18 cellular contexts compared by ENCODE assay signal in the genomic region with DNA sequence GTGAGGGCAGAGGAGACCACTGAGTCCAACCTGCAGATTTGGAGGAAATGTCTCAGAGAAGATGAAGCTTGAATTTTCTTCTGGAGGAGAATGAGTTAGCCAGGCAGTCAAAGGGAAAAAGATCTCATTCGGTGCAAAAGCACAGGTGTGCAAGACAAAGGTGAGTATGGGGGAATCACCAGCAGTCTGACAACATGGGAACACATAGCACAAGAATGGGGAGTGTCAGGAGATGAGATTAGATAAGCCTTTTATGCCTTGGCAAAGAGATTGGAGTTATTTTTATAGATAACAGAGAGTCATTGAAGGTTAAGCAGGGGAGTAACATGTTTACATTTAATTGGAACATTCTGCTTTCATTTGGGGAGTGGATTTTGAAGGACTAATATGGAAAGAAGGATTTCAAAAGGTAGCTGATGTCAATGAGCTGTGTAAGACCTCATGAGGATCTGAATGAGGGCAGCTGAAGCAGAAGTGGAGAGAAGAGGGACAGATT.
"Had no signal": no experiment of that assay in that cellular context is flagged by ENCODE, and none has a peak within 500 bp of the region (broad histone marks: within the 10 kb centered on the region; RNA-seq: fewer than 3 reads in every experiment).

No MANE protein-coding gene starts in this region.

- H3K36me3 ChIP-seq: ovary, spleen, upper lobe of left lung had no signal

- H3K27me3 Mint-ChIP-seq: activated CD4-positive, alpha-beta T cell treated with anti-CD3 and anti-CD28 coated beads, Interleukin-2, amount 10 ng/mL, durations not matched to agents 24 days and 14 days had no signal

- H3K27ac ChIP-seq: dorsolateral prefrontal cortex, ovary, spleen, upper lobe of left lung had no signal

- H3K9me3 Mint-ChIP-seq: activated CD4-positive, alpha-beta T cell treated with anti-CD3 and anti-CD28 coated beads, Interleukin-2, amount 10 ng/mL, durations not matched to agents 24 days and 14 days; activated naive CD4-positive, alpha-beta T cell treated with anti-CD3 and anti-CD28 coated beads, Interleukin-2, amount 50 U/mL, for 72 hours; mesothelial cell of epicardium; stimulated activated naive CD8-positive, alpha-beta T cell treated with anti-CD3 and anti-CD28 coated beads, Interleukin-15, amount 100 ng/mL, for 72 hours had no signal

- H3K9me3 ChIP-seq: ovary, spleen, upper lobe of left lung had no signal

- H3K36me3 Mint-ChIP-seq: activated naive CD4-positive, alpha-beta T cell treated with anti-CD3 and anti-CD28 coated beads, Interleukin-2, amount 50 U/mL, for 72 hours; mesothelial cell of epicardium; naive B cell had no signal

- H3K4me3 Mint-ChIP-seq: activated CD4-positive, alpha-beta T cell treated with anti-CD3 and anti-CD28 coated beads, Interleukin-2, amount 10 ng/mL, durations not matched to agents 24 days and 14 days; activated CD8-positive, alpha-beta T cell treated with anti-CD3 and anti-CD28 coated beads, Interleukin-2, amount 10 ng/mL, durations not matched to agents 7 days and 5 days; mesothelial cell of epicardium; naive B cell; stimulated activated naive CD8-positive, alpha-beta T cell treated with anti-CD3 and anti-CD28 coated beads, Interleukin-15, amount 100 ng/mL, for 72 hours had no signal

- H3K4me1 Mint-ChIP-seq: activated CD4-positive, alpha-beta T cell treated with anti-CD3 and anti-CD28 coated beads, Interleukin-2, amount 10 ng/mL, durations not matched to agents 24 days and 14 days; naive B cell; stimulated activated naive CD8-positive, alpha-beta T cell treated with anti-CD3 and anti-CD28 coated beads, Interleukin-15, amount 100 ng/mL, for 72 hours had no signal

- H3K4me1 ChIP-seq: spleen had no signal

- H3K27ac Mint-ChIP-seq: activated CD4-positive, alpha-beta T cell treated with anti-CD3 and anti-CD28 coated beads, Interleukin-2, amount 10 ng/mL, durations not matched to agents 24 days and 14 days; activated CD8-positive, alpha-beta T cell treated with anti-CD3 and anti-CD28 coated beads, Interleukin-2, amount 10 ng/mL, durations not matched to agents 7 days and 5 days; activated naive CD4-positive, alpha-beta T cell treated with anti-CD3 and anti-CD28 coated beads, Interleukin-2, amount 50 U/mL, for 72 hours; mesothelial cell of epicardium; naive B cell; stimulated activated naive CD8-positive, alpha-beta T cell treated with anti-CD3 and anti-CD28 coated beads, Interleukin-15, amount 100 ng/mL, for 72 hours had no signal

- H3K27me3 ChIP-seq: ovary, upper lobe of left lung had no signal

- H3K4me3 ChIP-seq: dorsolateral prefrontal cortex, lung, ovary, spleen, upper lobe of left lung had no signal

- DNase-seq: activated CD4-positive, alpha-beta T cell treated with anti-CD3 and anti-CD28 coated beads, Interleukin-2, amount 10 ng/mL, durations not matched to agents 24 days and 14 days; activated CD4-positive, CD25-positive, alpha-beta regulatory T cell; activated CD8-positive, alpha-beta memory T cell treated with anti-CD3 and anti-CD28 coated beads, Interleukin-2, amount 50 U/mL, for 4 hours; activated CD8-positive, alpha-beta T cell treated with anti-CD3 and anti-CD28 coated beads, Interleukin-2, amount 10 ng/mL, durations not matched to agents 7 days and 5 days; activated gamma-delta T cell; activated T-cell treated with anti-CD3 and anti-CD28 coated beads, Interleukin-2, amount 50 U/mL, for 48 hours; dorsolateral prefrontal cortex; erythroblast; naive B cell; ovary; spleen; stimulated activated naive CD8-positive, alpha-beta T cell treated with anti-CD3 and anti-CD28 coated beads, Interleukin-15, amount 100 ng/mL, for 72 hours; T-helper 2 cell; upper lobe of left lung had no signal

- ATAC-seq: activated CD8-positive, alpha-beta T cell treated with anti-CD3 and anti-CD28 coated beads, Interleukin-2, amount 10 ng/mL, durations not matched to agents 7 days and 5 days; activated naive CD4-positive, alpha-beta T cell treated with anti-CD3 and anti-CD28 coated beads, Interleukin-2, amount 50 U/mL, for 72 hours; sciatic nerve; stimulated activated naive CD8-positive, alpha-beta T cell treated with anti-CD3 and anti-CD28 coated beads, Interleukin-15, amount 100 ng/mL, for 72 hours had no signal
